Comparison of ENCODE assay signal across 1 cellular context in genomic region chrX:11665144-11666040, GRCh38.
TF ChIP-seq lines count a peak whose summit lies in the region.

A gene with protein sequence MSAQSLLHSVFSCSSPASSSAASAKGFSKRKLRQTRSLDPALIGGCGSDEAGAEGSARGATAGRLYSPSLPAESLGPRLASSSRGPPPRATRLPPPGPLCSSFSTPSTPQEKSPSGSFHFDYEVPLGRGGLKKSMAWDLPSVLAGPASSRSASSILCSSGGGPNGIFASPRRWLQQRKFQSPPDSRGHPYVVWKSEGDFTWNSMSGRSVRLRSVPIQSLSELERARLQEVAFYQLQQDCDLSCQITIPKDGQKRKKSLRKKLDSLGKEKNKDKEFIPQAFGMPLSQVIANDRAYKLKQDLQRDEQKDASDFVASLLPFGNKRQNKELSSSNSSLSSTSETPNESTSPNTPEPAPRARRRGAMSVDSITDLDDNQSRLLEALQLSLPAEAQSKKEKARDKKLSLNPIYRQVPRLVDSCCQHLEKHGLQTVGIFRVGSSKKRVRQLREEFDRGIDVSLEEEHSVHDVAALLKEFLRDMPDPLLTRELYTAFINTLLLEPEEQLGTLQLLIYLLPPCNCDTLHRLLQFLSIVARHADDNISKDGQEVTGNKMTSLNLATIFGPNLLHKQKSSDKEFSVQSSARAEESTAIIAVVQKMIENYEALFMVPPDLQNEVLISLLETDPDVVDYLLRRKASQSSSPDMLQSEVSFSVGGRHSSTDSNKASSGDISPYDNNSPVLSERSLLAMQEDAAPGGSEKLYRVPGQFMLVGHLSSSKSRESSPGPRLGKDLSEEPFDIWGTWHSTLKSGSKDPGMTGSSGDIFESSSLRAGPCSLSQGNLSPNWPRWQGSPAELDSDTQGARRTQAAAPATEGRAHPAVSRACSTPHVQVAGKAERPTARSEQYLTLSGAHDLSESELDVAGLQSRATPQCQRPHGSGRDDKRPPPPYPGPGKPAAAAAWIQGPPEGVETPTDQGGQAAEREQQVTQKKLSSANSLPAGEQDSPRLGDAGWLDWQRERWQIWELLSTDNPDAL (N-terminal part only) (minus strand): TSS chrX:11665920. CDS start chrX:11664828, 1,092 bp downstream.

TF ChIP-seq in IMR-90, 13 proteins besides CTCF, POLR2A, EP300 and RAD21 (continued from another document):
- TF ChIP-seq MAZ (IDR thresholded peaks at IDR 0.05; ENCODE audit: borderline replicate concordance, low read depth, low read length) (no peak), MAFK (IDR thresholded peaks at IDR 0.05; ENCODE audit: low read depth, low read length) (no peak), FOS (IDR thresholded peaks at IDR 0.05; ENCODE audit: low read depth, low read length) (no peak), NFE2L2 (IDR thresholded peaks at IDR 0.05; ENCODE audit: low read depth, low read length) (no peak), CEBPB (IDR thresholded peaks at IDR 0.05; ENCODE audit: low read depth, low read length) (no peak), RFX5 (IDR thresholded peaks at IDR 0.05; ENCODE audit: low read depth, low read length) (no peak)
- TF ChIP-seq, protein P1, sequence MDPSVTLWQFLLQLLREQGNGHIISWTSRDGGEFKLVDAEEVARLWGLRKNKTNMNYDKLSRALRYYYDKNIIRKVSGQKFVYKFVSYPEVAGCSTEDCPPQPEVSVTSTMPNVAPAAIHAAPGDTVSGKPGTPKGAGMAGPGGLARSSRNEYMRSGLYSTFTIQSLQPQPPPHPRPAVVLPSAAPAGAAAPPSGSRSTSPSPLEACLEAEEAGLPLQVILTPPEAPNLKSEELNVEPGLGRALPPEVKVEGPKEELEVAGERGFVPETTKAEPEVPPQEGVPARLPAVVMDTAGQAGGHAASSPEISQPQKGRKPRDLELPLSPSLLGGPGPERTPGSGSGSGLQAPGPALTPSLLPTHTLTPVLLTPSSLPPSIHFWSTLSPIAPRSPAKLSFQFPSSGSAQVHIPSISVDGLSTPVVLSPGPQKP (IDR thresholded peaks at IDR 0.05; ENCODE audit: borderline replicate concordance, low read depth, low read length) = no peak
